Comparison of ENCODE assay signal across 10 cellular contexts in genomic region chr19:4327877-4328242, GRCh38. TPM values are rescaled to one million over a fixed set of nuclear protein-coding genes. Genes with fewer than 3 reads are reported as not detected.
A peak's percentile ranks its signal among the peaks of the same experiment; 100 is the strongest.
DNase-seq lines count a peak whose midpoint lies in the region; ATAC-seq and TF ChIP-seq lines count a peak whose summit lies in the region.
"Had no signal": no experiment of that assay in that cellular context is flagged by ENCODE, and none has a peak within 500 bp of the region (broad histone marks: within the 10 kb centered on the region; RNA-seq: fewer than 3 reads in every experiment).

No MANE protein-coding gene starts in this region.

- H3K4me3 Mint-ChIP-seq in MCF 10A (ENCODE audit: unreplicated experiment) (no peak overlapping the region), memory B cell (no peak overlapping the region)

- TF ChIP-seq CTCF in breast epithelium (IDR thresholded peaks at IDR 0.05) (no peak), MCF 10A (IDR thresholded peaks at IDR 0.05; ENCODE audit: unreplicated experiment) (no peak), ascending aorta (IDR thresholded peaks at IDR 0.05) (no peak)

- no peaks in the 10 kb centered on the region for H3K27me3 ChIP-seq in breast epithelium
- H3K27me3 ChIP-seq in ascending aorta = no peaks in the 10 kb centered on the region

- no TSS peak for BruUV-seq in MCF 10A (replicated peaks; lab: Mats Ljungman, UMichigan)

- H3K9me3 Mint-ChIP-seq in MCF 10A (ENCODE audit: unreplicated experiment) (no peaks in the 10 kb centered on the region), memory B cell (no peaks in the 10 kb centered on the region)

- H3K4me3 ChIP-seq in breast epithelium = peak overlapping the region in 2 of 3 donors; percentile 53 to 57
- H3K4me3 ChIP-seq in ascending aorta = peak overlapping the region; percentile 40 to 65
- peak overlapping the region; percentile 0 for H3K4me3 ChIP-seq in urinary bladder (ENCODE audit: low read depth, low read length)

- H3K9me3 ChIP-seq in breast epithelium (no peaks in the 10 kb centered on the region), ascending aorta (no peaks in the 10 kb centered on the region)

- intact Hi-C loops in breast epithelium (cut with DNase I; ENCODE audit: low total_unique reads) (no loop called here), MCF 10A (cut with micrococcal nuclease) (no loop called here), ascending aorta (cut with DNase I) (loop anchor here (1.0 kb wide), 2 partner anchors 15 to 74 kb away; partner anchors contain the start of genes CHAF1A and MPND)

- H3K27ac Mint-ChIP-seq in MCF 10A (ENCODE audit: low read depth, unreplicated experiment) (no peak overlapping the region), memory B cell (peak overlapping the region; percentile 78)

- no peaks in the 10 kb centered on the region for H3K36me3 Mint-ChIP-seq in MCF 10A (ENCODE audit: insufficient read depth, unreplicated experiment)
- no peaks in the 10 kb centered on the region for H3K36me3 Mint-ChIP-seq in memory B cell

- CTCF ChIA-PET in MCF 10A (lab: Yijun Ruan, JAX) = no interaction called here

- DNase-seq in breast epithelium (ENCODE audit: low spot score in 2 of 2) (peak in 1 of 2 donors; percentile 31), MCF 10A (ENCODE audit: unreplicated experiment) (no peak), ascending aorta (ENCODE audit: low spot score in 2 of 2) (no peak), memory B cell (ENCODE audit: low spot score in 2 of 2) (no peak), hepatic stellate cell (ENCODE audit: low spot score) (no peak)
- DNase-seq in activated effector memory CD4-positive, alpha-beta T cell treated with Interleukin-2 at 50 U/mL for 16 hours = no peak
- DNase-seq: DMS153 had no signal

- H3K36me3 ChIP-seq in breast epithelium = no peaks in the 10 kb centered on the region
- H3K36me3 ChIP-seq in ascending aorta = no peaks in the 10 kb centered on the region
- no peaks in the 10 kb centered on the region for H3K36me3 ChIP-seq in urinary bladder (ENCODE audit: insufficient read depth)

- H3K4me1 ChIP-seq in breast epithelium = no peaks in the 10 kb centered on the region
- H3K4me1 ChIP-seq in ascending aorta = peaks cover 6 to 8% of the 10 kb centered on the region in 2 donors
- no peaks in the 10 kb centered on the region for H3K4me1 ChIP-seq in urinary bladder (ENCODE audit: insufficient read depth)

- WGBS in urinary bladder = 16% methylated on average over 13 of the region's 13 CpGs

- no peak for ATAC-seq in memory B cell (ENCODE audit: low read depth)
- no peak for ATAC-seq in GM18519 (IDR thresholded peaks at IDR 0.05; ENCODE audit: low FRiP score, unreplicated experiment)

- H3K27ac ChIP-seq in breast epithelium = peak overlapping the region; percentile 27 to 67
- H3K27ac ChIP-seq in ascending aorta = no peak overlapping the region
- no peak overlapping the region for H3K27ac ChIP-seq in urinary bladder (ENCODE audit: low read depth)

- no peak for TF ChIP-seq POLR2A in breast epithelium (IDR thresholded peaks at IDR 0.05)

- H3K27me3 Mint-ChIP-seq in MCF 10A (ENCODE audit: insufficient read depth, unreplicated experiment) = no peaks in the 10 kb centered on the region
- H3K27me3 Mint-ChIP-seq in memory B cell = peaks cover 17% of the 10 kb centered on the region

- no peaks in the 10 kb centered on the region for H3K4me1 Mint-ChIP-seq in MCF 10A (ENCODE audit: insufficient read depth, unreplicated experiment)
- peaks cover 15% of the 10 kb centered on the region for H3K4me1 Mint-ChIP-seq in memory B cell

- POLR2A ChIA-PET in MCF 10A (lab: Yijun Ruan, JAX) = no interaction called here

RNA-seq across cellular contexts. Expression of gene STAP2, which starts 10.8 kb away (rescaled TPM):
- total RNA-seq in breast epithelium = 10 to 100 TPM in 2 of 3 donors, 1 to 10 TPM in 1; 1.6 to 51.4 (median 25.9) TPM
- total RNA-seq in MCF 10A (2022) = 14.8 and 20.3 TPM in 2 replicates
- total RNA-seq in ascending aorta = 6.6 TPM
- 14.4 TPM for total RNA-seq in urinary bladder
- 12.4 TPM for polyA plus RNA-seq in urinary bladder

RNA-seq across cellular contexts. Expression of gene MPND, which starts 15.5 kb away (rescaled TPM):
- 1 to 10 TPM; 6.1 to 7.7 (median 7.5) TPM for total RNA-seq in breast epithelium
- total RNA-seq in MCF 10A (2022) = 2.4 and 7.2 TPM in 2 replicates
- total RNA-seq in ascending aorta = 21.9 TPM
- 7.2 TPM for total RNA-seq in urinary bladder
- polyA plus RNA-seq in urinary bladder = 24.5 TPM

RNA-seq across cellular contexts. Expression of gene FSD1, which starts 23.5 kb away (rescaled TPM):
- total RNA-seq in breast epithelium (under 1 TPM in 1 of 3 donors, not detected in 2; 0.88 TPM), MCF 10A (2022) (not detected in 2 replicates), ascending aorta (not detected), urinary bladder (1.6 TPM)
- 0.49 TPM for polyA plus RNA-seq in urinary bladder

RNA-seq across cellular contexts. Expression of gene TMIGD2, which starts 25.7 kb away (rescaled TPM):
- total RNA-seq in breast epithelium (not detected), MCF 10A (2022) (not detected in 2 replicates), ascending aorta (not detected), urinary bladder (0.48 TPM)
- 0.58 TPM for polyA plus RNA-seq in urinary bladder
- total RNA-seq: pulmonary artery endothelial cell had no signal

RNA-seq across cellular contexts. Expression of gene SHD, which starts 48.8 kb away (rescaled TPM):
- total RNA-seq in breast epithelium (not detected), MCF 10A (2022) (not detected in 2 replicates), ascending aorta (not detected), urinary bladder (3.6 TPM)
- polyA plus RNA-seq in urinary bladder = 0.04 TPM
- total RNA-seq: pulmonary artery endothelial cell had no signal

Comparison
In these comparisons a context has a peak if more than half of its experiments do, and no peak if none do; other contexts are left out.
1. H3K27ac ChIP-seq: peak in breast epithelium (2 of 2); none in ascending aorta (0 of 2) and urinary bladder (single experiment).
2. H3K4me3 ChIP-seq: peak in every context shown above with its lines; median percentile 55 in breast epithelium; 52 in ascending aorta; 0 in urinary bladder.